ENCODE assay signal across 1 cellular context in genomic region chr2:233031556-233032500, GRCh38.
TF ChIP-seq lines count a peak whose summit lies in the region.

No MANE protein-coding gene starts in this region.

TF ChIP-seq in IMR-90, 13 proteins besides CTCF, POLR2A, EP300 and RAD21:
- TF ChIP-seq MAZ (IDR thresholded peaks at IDR 0.05; ENCODE audit: borderline replicate concordance, low read depth, low read length) = no peak
